1 cellular context compared by ENCODE assay signal in genomic region chr1:943545-944340, GRCh38.
TF ChIP-seq lines count a peak whose summit lies in the region.

No MANE protein-coding gene starts in this region.

TF ChIP-seq in HCT116, 20 proteins besides CTCF, POLR2A, EP300 and RAD21 (continued from another document):
- TF ChIP-seq, protein P1, sequence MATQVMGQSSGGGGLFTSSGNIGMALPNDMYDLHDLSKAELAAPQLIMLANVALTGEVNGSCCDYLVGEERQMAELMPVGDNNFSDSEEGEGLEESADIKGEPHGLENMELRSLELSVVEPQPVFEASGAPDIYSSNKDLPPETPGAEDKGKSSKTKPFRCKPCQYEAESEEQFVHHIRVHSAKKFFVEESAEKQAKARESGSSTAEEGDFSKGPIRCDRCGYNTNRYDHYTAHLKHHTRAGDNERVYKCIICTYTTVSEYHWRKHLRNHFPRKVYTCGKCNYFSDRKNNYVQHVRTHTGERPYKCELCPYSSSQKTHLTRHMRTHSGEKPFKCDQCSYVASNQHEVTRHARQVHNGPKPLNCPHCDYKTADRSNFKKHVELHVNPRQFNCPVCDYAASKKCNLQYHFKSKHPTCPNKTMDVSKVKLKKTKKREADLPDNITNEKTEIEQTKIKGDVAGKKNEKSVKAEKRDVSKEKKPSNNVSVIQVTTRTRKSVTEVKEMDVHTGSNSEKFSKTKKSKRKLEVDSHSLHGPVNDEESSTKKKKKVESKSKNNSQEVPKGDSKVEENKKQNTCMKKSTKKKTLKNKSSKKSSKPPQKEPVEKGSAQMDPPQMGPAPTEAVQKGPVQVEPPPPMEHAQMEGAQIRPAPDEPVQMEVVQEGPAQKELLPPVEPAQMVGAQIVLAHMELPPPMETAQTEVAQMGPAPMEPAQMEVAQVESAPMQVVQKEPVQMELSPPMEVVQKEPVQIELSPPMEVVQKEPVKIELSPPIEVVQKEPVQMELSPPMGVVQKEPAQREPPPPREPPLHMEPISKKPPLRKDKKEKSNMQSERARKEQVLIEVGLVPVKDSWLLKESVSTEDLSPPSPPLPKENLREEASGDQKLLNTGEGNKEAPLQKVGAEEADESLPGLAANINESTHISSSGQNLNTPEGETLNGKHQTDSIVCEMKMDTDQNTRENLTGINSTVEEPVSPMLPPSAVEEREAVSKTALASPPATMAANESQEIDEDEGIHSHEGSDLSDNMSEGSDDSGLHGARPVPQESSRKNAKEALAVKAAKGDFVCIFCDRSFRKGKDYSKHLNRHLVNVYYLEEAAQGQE (IDR thresholded peaks at IDR 0.05; ENCODE audit: low read depth), result no peak
- no peak for TF ChIP-seq ELF1 (IDR thresholded peaks at IDR 0.05; ENCODE audit: borderline replicate concordance, low read depth)
